Comparison of ENCODE assay signal across 1 cellular context in the genomic region with DNA sequence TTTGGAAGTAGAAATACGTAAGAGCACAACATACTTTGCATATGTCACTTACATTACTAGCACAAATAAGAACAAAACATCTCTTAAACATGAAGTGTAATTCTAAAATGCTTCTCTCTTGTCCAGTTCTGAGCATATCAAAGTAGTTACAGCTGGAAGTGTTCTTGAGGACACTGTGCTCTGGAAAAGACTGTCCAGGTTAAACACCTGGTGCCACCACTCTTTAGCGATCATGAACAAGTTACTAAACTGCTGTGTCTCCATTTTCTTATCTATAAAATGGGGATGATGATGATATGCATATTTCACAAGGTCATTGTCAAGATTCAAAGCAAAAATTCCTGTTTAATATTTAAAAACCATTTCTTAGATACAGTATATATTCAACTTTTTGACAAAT.
TF ChIP-seq lines count a peak whose summit lies in the region.

No MANE protein-coding gene starts in this region.

TF ChIP-seq in WTC11, 78 proteins besides CTCF, POLR2A, EP300 and RAD21 (continued from another document):
- TF ChIP-seq, protein P1, sequence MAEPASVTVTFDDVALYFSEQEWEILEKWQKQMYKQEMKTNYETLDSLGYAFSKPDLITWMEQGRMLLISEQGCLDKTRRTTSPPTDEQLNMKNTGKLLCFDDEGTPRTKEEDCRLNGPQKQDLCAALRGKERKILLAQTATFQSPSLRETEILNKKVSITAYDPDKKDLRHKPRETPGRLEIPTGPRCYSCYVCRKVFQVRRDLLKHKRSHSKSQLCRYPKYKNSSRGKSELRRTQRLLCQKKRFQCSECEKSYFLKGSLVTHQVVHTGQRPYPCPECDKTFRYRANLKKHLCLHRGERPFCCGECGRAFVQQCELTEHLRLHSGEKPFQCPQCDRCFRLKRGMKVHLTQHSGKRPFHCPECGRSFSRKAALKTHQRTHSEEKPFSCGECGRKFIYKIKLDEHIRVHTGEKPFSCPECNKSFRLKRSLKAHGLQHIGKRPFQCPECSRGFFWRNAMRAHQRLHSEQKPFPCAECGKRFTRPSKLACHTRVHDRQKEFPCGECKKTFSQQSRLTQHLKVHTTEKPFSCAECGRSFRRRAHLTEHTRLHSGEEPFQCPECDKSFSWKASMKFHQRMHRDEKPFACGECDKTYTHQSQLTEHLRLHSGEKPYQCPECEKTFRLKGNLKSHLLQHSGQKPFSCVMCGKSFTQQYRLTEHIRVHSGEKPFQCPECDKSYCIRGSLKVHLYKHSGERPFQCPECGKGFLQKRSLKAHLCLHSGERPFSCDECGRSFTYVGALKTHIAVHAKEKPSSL (CRISPR knock-in tag; conservative IDR thresholded peaks at IDR 0.05) = no peak
- TF ChIP-seq ZBTB21 (CRISPR knock-in tag; IDR thresholded peaks at IDR 0.05; ENCODE audit: borderline replicate concordance) (no peak), ZNF263 (CRISPR knock-in tag; IDR thresholded peaks at IDR 0.05; ENCODE audit: low read depth) (no peak), NFYB (CRISPR knock-in tag; conservative IDR thresholded peaks at IDR 0.05; ENCODE audit: low read depth) (no peak), RELA (CRISPR knock-in tag; IDR thresholded peaks at IDR 0.05; ENCODE audit: borderline replicate concordance) (no peak), ETV6 (CRISPR knock-in tag; IDR thresholded peaks at IDR 0.05) (no peak), TEAD4 (CRISPR knock-in tag; IDR thresholded peaks at IDR 0.05) (no peak)
- TF ChIP-seq, protein P2, sequence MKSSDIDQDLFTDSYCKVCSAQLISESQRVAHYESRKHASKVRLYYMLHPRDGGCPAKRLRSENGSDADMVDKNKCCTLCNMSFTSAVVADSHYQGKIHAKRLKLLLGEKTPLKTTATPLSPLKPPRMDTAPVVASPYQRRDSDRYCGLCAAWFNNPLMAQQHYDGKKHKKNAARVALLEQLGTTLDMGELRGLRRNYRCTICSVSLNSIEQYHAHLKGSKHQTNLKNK (CRISPR knock-in tag; IDR thresholded peaks at IDR 0.05) = no peak
- TF ChIP-seq, protein P3, sequence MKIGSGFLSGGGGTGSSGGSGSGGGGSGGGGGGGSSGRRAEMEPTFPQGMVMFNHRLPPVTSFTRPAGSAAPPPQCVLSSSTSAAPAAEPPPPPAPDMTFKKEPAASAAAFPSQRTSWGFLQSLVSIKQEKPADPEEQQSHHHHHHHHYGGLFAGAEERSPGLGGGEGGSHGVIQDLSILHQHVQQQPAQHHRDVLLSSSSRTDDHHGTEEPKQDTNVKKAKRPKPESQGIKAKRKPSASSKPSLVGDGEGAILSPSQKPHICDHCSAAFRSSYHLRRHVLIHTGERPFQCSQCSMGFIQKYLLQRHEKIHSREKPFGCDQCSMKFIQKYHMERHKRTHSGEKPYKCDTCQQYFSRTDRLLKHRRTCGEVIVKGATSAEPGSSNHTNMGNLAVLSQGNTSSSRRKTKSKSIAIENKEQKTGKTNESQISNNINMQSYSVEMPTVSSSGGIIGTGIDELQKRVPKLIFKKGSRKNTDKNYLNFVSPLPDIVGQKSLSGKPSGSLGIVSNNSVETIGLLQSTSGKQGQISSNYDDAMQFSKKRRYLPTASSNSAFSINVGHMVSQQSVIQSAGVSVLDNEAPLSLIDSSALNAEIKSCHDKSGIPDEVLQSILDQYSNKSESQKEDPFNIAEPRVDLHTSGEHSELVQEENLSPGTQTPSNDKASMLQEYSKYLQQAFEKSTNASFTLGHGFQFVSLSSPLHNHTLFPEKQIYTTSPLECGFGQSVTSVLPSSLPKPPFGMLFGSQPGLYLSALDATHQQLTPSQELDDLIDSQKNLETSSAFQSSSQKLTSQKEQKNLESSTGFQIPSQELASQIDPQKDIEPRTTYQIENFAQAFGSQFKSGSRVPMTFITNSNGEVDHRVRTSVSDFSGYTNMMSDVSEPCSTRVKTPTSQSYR (CRISPR knock-in tag; IDR thresholded peaks at IDR 0.05) = no peak
- TF ChIP-seq, protein P4, sequence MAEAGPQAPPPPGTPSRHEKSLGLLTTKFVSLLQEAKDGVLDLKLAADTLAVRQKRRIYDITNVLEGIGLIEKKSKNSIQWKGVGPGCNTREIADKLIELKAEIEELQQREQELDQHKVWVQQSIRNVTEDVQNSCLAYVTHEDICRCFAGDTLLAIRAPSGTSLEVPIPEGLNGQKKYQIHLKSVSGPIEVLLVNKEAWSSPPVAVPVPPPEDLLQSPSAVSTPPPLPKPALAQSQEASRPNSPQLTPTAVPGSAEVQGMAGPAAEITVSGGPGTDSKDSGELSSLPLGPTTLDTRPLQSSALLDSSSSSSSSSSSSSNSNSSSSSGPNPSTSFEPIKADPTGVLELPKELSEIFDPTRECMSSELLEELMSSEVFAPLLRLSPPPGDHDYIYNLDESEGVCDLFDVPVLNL (CRISPR knock-in tag; IDR thresholded peaks at IDR 0.05; ENCODE audit: borderline replicate concordance, low read depth) = no peak
